In genomic region chr6:166410426-166410935, GRCh38 we compare ENCODE assay signal across 2 cellular contexts.
TF ChIP-seq lines count a peak whose summit lies in the region.

No MANE protein-coding gene starts in this region.

TF ChIP-seq in GM23338, 12 proteins besides CTCF, POLR2A, EP300 and RAD21:
- TF ChIP-seq EZH2 (IDR thresholded peaks at IDR 0.05; ENCODE audit: low read depth, unreplicated experiment) (no peak), EZH2phosphoT487 (IDR thresholded peaks at IDR 0.05; ENCODE audit: unreplicated experiment) (no peak), CREB1 (CRISPR knock-in tag; IDR thresholded peaks at IDR 0.05; ENCODE audit: low read depth) (no peak), NANOG (IDR thresholded peaks at IDR 0.05; ENCODE audit: borderline replicate concordance) (no peak), JUNB (IDR thresholded peaks at IDR 0.05; ENCODE audit: unreplicated experiment) (no peak), POLR2AphosphoS5 (IDR thresholded peaks at IDR 0.05; ENCODE audit: low read depth) (no peak), STAT1 (IDR thresholded peaks at IDR 0.05; ENCODE audit: unreplicated experiment) (no peak)
- TF ChIP-seq, protein P1, sequence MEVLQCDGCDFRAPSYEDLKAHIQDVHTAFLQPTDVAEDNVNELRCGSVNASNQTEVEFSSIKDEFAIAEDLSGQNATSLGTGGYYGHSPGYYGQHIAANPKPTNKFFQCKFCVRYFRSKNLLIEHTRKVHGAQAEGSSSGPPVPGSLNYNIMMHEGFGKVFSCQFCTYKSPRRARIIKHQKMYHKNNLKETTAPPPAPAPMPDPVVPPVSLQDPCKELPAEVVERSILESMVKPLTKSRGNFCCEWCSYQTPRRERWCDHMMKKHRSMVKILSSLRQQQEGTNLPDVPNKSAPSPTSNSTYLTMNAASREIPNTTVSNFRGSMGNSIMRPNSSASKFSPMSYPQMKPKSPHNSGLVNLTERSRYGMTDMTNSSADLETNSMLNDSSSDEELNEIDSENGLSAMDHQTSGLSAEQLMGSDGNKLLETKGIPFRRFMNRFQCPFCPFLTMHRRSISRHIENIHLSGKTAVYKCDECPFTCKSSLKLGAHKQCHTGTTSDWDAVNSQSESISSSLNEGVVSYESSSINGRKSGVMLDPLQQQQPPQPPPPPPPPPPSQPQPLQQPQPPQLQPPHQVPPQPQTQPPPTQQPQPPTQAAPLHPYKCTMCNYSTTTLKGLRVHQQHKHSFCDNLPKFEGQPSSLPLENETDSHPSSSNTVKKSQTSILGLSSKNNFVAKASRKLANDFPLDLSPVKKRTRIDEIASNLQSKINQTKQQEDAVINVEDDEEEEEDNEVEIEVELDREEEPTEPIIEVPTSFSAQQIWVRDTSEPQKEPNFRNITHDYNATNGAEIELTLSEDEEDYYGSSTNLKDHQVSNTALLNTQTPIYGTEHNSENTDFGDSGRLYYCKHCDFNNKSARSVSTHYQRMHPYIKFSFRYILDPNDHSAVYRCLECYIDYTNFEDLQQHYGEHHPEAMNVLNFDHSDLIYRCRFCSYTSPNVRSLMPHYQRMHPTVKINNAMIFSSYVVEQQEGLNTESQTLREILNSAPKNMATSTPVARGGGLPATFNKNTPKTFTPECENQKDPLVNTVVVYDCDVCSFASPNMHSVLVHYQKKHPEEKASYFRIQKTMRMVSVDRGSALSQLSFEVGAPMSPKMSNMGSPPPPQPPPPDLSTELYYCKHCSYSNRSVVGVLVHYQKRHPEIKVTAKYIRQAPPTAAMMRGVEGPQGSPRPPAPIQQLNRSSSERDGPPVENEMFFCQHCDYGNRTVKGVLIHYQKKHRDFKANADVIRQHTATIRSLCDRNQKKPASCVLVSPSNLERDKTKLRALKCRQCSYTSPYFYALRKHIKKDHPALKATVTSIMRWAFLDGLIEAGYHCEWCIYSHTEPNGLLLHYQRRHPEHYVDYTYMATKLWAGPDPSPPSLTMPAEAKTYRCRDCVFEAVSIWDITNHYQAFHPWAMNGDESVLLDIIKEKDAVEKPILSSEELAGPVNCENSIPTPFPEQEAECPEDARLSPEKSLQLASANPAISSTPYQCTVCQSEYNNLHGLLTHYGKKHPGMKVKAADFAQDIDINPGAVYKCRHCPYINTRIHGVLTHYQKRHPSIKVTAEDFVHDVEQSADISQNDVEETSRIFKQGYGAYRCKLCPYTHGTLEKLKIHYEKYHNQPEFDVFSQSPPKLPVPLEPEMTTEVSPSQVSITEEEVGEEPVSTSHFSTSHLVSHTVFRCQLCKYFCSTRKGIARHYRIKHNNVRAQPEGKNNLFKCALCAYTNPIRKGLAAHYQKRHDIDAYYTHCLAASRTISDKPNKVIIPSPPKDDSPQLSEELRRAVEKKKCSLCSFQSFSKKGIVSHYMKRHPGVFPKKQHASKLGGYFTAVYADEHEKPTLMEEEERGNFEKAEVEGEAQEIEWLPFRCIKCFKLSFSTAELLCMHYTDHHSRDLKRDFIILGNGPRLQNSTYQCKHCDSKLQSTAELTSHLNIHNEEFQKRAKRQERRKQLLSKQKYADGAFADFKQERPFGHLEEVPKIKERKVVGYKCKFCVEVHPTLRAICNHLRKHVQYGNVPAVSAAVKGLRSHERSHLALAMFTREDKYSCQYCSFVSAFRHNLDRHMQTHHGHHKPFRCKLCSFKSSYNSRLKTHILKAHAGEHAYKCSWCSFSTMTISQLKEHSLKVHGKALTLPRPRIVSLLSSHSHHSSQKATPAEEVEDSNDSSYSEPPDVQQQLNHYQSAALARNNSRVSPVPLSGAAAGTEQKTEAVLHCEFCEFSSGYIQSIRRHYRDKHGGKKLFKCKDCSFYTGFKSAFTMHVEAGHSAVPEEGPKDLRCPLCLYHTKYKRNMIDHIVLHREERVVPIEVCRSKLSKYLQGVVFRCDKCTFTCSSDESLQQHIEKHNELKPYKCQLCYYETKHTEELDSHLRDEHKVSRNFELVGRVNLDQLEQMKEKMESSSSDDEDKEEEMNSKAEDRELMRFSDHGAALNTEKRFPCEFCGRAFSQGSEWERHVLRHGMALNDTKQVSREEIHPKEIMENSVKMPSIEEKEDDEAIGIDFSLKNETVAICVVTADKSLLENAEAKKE (CRISPR knock-in tag; IDR thresholded peaks at IDR 0.05): no peak

TF ChIP-seq in K562, 482 proteins besides CTCF, POLR2A, EP300 and RAD21:
- TF ChIP-seq GTF2A2 (tag; IDR thresholded peaks at IDR 0.05): no peak
- TF ChIP-seq, protein P2, sequence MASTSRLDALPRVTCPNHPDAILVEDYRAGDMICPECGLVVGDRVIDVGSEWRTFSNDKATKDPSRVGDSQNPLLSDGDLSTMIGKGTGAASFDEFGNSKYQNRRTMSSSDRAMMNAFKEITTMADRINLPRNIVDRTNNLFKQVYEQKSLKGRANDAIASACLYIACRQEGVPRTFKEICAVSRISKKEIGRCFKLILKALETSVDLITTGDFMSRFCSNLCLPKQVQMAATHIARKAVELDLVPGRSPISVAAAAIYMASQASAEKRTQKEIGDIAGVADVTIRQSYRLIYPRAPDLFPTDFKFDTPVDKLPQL (IDR thresholded peaks at IDR 0.05; ENCODE audit: extremely low read depth, insufficient read length): no peak
- TF ChIP-seq POLR3A (IDR thresholded peaks at IDR 0.05; ENCODE audit: borderline replicate concordance, extremely low read depth, insufficient read depth, insufficient read length): no peak
- no peak for TF ChIP-seq ZZZ3 (IDR thresholded peaks at IDR 0.05)
